ENCODE assay signal across 18 cellular contexts in the genomic region with DNA sequence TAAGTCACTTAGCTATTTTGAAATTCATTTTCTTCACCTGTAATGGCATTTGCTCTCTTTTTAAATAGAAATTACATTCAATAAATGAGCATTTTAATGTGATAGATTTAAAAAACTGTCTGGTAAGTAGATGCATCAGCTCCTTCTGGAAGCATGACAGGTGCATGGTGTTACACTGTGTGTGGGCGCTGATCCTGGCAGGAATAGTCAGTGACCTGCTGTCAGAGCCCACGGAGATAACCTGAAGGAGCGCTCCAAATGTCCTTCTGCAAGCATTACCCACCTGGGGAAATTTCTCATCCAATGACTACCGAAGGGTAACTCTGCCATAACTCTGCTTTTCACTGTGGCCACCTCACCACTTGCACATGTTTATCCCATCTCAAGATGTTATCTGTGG.
DNase-seq lines count a peak whose midpoint lies in the region; ATAC-seq, FAIRE-seq and TF ChIP-seq lines count a peak whose summit lies in the region.
"Had no signal": no experiment of that assay in that cellular context is flagged by ENCODE, and none has a peak within 500 bp of the region (broad histone marks: within the 10 kb centered on the region; RNA-seq: fewer than 3 reads in every experiment).

No MANE protein-coding gene starts in this region.

- H3K36me3 Mint-ChIP-seq in activated naive CD4-positive, alpha-beta T cell treated with anti-CD3 and anti-CD28 coated beads, Interleukin-2, amount 10 ng/mL, durations not matched to agents 7 days and 5 days: no peaks in the 10 kb centered on the region
- H3K36me3 Mint-ChIP-seq: CD4-positive, alpha-beta memory T cell; T-cell had no signal

- DNase-seq in D721Med (ENCODE audit: insufficient read length, low spot score) (no peak), NCI-H146 treated with DMSO at 0.1 percent for 48 hours (lab: John Stamatoyannopoulos, UW; ENCODE audit: unreplicated experiment) (peak; percentile 31), cerebellum (ENCODE audit: low spot score) (peak; percentile 63), pons (ENCODE audit: low spot score) (peak; percentile 16), NCI-H446 treated with DMSO at 0.1 percent for 48 hours (lab: John Stamatoyannopoulos, UW) (no peak)
- no peak for DNase-seq in activated naive CD4-positive, alpha-beta T cell treated with anti-CD3 and anti-CD28 coated beads, Interleukin-2, amount 10 ng/mL, durations not matched to agents 7 days and 5 days
- DNase-seq: Calu3; CD4-positive, alpha-beta memory T cell; HCEC 1CT; MM.1S; NCI-H1092; NCI-H1694; NCI-H446; NCI-H82; OCI-M1; SK-N-SH; T-cell had no signal

- ATAC-seq in HG02610 (IDR thresholded peaks at IDR 0.05; ENCODE audit: unreplicated experiment): no peak
- ATAC-seq: T-cell had no signal

- no peak overlapping the region for H3K4me3 Mint-ChIP-seq in activated naive CD4-positive, alpha-beta T cell treated with anti-CD3 and anti-CD28 coated beads, Interleukin-2, amount 10 ng/mL, durations not matched to agents 7 days and 5 days
- H3K4me3 Mint-ChIP-seq: CD4-positive, alpha-beta memory T cell; T-cell had no signal

- no peaks in the 10 kb centered on the region for H3K9me3 Mint-ChIP-seq in activated naive CD4-positive, alpha-beta T cell treated with anti-CD3 and anti-CD28 coated beads, Interleukin-2, amount 10 ng/mL, durations not matched to agents 7 days and 5 days

- FAIRE-seq in D721Med (lab: Jason Lieb, UNC): peak; percentile 71

- no peaks in the 10 kb centered on the region for H3K4me1 Mint-ChIP-seq in activated naive CD4-positive, alpha-beta T cell treated with anti-CD3 and anti-CD28 coated beads, Interleukin-2, amount 10 ng/mL, durations not matched to agents 7 days and 5 days
- H3K4me1 Mint-ChIP-seq: CD4-positive, alpha-beta memory T cell; T-cell had no signal

- H3K27ac Mint-ChIP-seq in activated naive CD4-positive, alpha-beta T cell treated with anti-CD3 and anti-CD28 coated beads, Interleukin-2, amount 10 ng/mL, durations not matched to agents 7 days and 5 days: no peak overlapping the region
- H3K27ac Mint-ChIP-seq: CD4-positive, alpha-beta memory T cell; T-cell had no signal

- CTCF ChIA-PET in activated naive CD4-positive, alpha-beta T cell treated with anti-CD3 and anti-CD28 coated beads, Interleukin-2, amount 10 ng/mL, durations not matched to agents 7 days and 5 days (lab: Charles Lee): no interaction called here

- no peak for TF ChIP-seq CTCF in D721Med (IDR thresholded peaks at IDR 0.05; ENCODE audit: insufficient read depth, missing control alignments)

- no peaks in the 10 kb centered on the region for H3K27me3 Mint-ChIP-seq in activated naive CD4-positive, alpha-beta T cell treated with anti-CD3 and anti-CD28 coated beads, Interleukin-2, amount 10 ng/mL, durations not matched to agents 7 days and 5 days
- H3K27me3 Mint-ChIP-seq: CD4-positive, alpha-beta memory T cell; T-cell had no signal

Comparison
In these comparisons a context has a peak if more than half of its experiments do, and no peak if none do; other contexts are left out.
1. DNase-seq: peak in NCI-H146 treated with DMSO at 0.1 percent for 48 hours (single experiment), cerebellum (single experiment) and pons (single experiment); none in D721Med (single experiment), NCI-H446 treated with DMSO at 0.1 percent for 48 hours (single experiment) and activated naive CD4-positive, alpha-beta T cell treated with anti-CD3 and anti-CD28 coated beads, Interleukin-2, amount 10 ng/mL, durations not matched to agents 7 days and 5 days (single experiment).